13 cellular contexts compared by ENCODE assay signal in genomic region chr1:56610097-56610496, GRCh38. TPM values are rescaled to one million over a fixed set of nuclear protein-coding genes. Genes with fewer than 3 reads are reported as not detected.
"Had no signal": no experiment of that assay in that cellular context is flagged by ENCODE, and none has a peak within 500 bp of the region (broad histone marks: within the 10 kb centered on the region; RNA-seq: fewer than 3 reads in every experiment).

No MANE protein-coding gene starts in this region.

RNA-seq across cellular contexts. Expression of gene PLPP3, which starts 30.7 kb away (rescaled TPM):
- total RNA-seq: activated CD4-positive, alpha-beta memory T cell treated with anti-CD3 and anti-CD28 coated beads for 36 hours; activated CD4-positive, alpha-beta memory T cell treated with anti-CD3 and anti-CD28 coated beads, Interleukin-2, amount 10 ng/mL, durations not matched to agents 7 days and 5 days; activated CD4-positive, alpha-beta T cell treated with anti-CD3 and anti-CD28 coated beads for 36 hours; activated CD4-positive, alpha-beta T cell treated with anti-CD3 and anti-CD28 coated beads, Interleukin-2, amount 10 ng/mL, durations not matched to agents 24 days and 14 days; activated CD4-positive, alpha-beta T cell treated with anti-CD3 and anti-CD28 coated beads, Interleukin-2, amount 10 ng/mL, durations not matched to agents 7 days and 5 days; activated CD8-positive, alpha-beta memory T cell treated with anti-CD3 and anti-CD28 coated beads for 36 hours; activated CD8-positive, alpha-beta memory T cell treated with anti-CD3 and anti-CD28 coated beads, Interleukin-2, amount 10 ng/mL, durations not matched to agents 7 days and 5 days; activated CD8-positive, alpha-beta T cell treated with anti-CD3 and anti-CD28 coated beads for 36 hours; activated CD8-positive, alpha-beta T cell treated with anti-CD3 and anti-CD28 coated beads, Interleukin-2, amount 10 ng/mL, durations not matched to agents 7 days and 5 days; T-helper 1 cell treated with Interleukin-12 subunit alpha and Interleukin-12 subunit beta and Interleukin-4 antibody, amounts not matched to agents 30 ng/mL and 1 ng/mL, for 36 hours; T-helper 2 cell treated with Interferon-gamma antibody and Interleukin-4, amounts not matched to agents 100 ng/mL and 5 ng/mL, for 36 hours had no signal

RNA-seq across cellular contexts. Expression of gene PRKAA2, which starts 35.0 kb away (rescaled TPM):
- total RNA-seq: activated B cell treated with CpG ODN at 0.5 μM for 24 hours; activated CD4-positive, alpha-beta memory T cell treated with anti-CD3 and anti-CD28 coated beads for 36 hours; activated CD4-positive, alpha-beta memory T cell treated with anti-CD3 and anti-CD28 coated beads, Interleukin-2, amount 10 ng/mL, durations not matched to agents 7 days and 5 days; activated CD4-positive, alpha-beta T cell treated with anti-CD3 and anti-CD28 coated beads, Interleukin-2, amount 10 ng/mL, durations not matched to agents 24 days and 14 days; activated CD4-positive, alpha-beta T cell treated with anti-CD3 and anti-CD28 coated beads, Interleukin-2, amount 10 ng/mL, durations not matched to agents 7 days and 5 days; activated CD8-positive, alpha-beta memory T cell treated with anti-CD3 and anti-CD28 coated beads for 36 hours; activated CD8-positive, alpha-beta memory T cell treated with anti-CD3 and anti-CD28 coated beads, Interleukin-2, amount 10 ng/mL, durations not matched to agents 7 days and 5 days; activated CD8-positive, alpha-beta T cell treated with anti-CD3 and anti-CD28 coated beads for 36 hours; activated CD8-positive, alpha-beta T cell treated with anti-CD3 and anti-CD28 coated beads, Interleukin-2, amount 10 ng/mL, durations not matched to agents 7 days and 5 days; T-helper 1 cell treated with Interleukin-12 subunit alpha and Interleukin-12 subunit beta and Interleukin-4 antibody, amounts not matched to agents 30 ng/mL and 1 ng/mL, for 36 hours; T-helper 17 cell; T-helper 2 cell treated with Interferon-gamma antibody and Interleukin-4, amounts not matched to agents 100 ng/mL and 5 ng/mL, for 36 hours had no signal
